In genomic region chr2:51998890-51999289, GRCh38 we compare ENCODE assay signal across 28 cellular contexts.
"Had no signal": no experiment of that assay in that cellular context is flagged by ENCODE, and none has a peak within 500 bp of the region (broad histone marks: within the 10 kb centered on the region; RNA-seq: fewer than 3 reads in every experiment).

No MANE protein-coding gene starts in this region.

- DNase-seq: stimulated activated CD4-positive, alpha-beta T cell treated with anti-CD3 and anti-CD28 coated beads, Interleukin-2, amount 100 ng/mL, for 48 hours; stimulated activated CD4-positive, alpha-beta T cell treated with anti-CD3 and anti-CD28 coated beads, Interleukin-4, amount 100 ng/mL, for 1 hour; stimulated activated CD4-positive, alpha-beta T cell treated with anti-CD3 and anti-CD28 coated beads, Interleukin-4, amount 100 ng/mL, for 24 hours; stimulated activated CD4-positive, alpha-beta T cell treated with anti-CD3 and anti-CD28 coated beads, Interleukin-4, amount 100 ng/mL, for 4 hours; stimulated activated CD8-positive, alpha-beta memory T cell treated with anti-CD3 and anti-CD28 coated beads, Interleukin-4, amount 100 ng/mL, for 48 hours; stimulated activated naive B cell treated with anti-CD40 and anti-IgM and Interleukin-4, amounts not matched to agents 10 μg/mL and 1 μg/mL and 100 μg/mL, for 72 hours; stimulated activated naive CD4-positive, alpha-beta T cell; stimulated activated naive CD4-positive, alpha-beta T cell treated with Interleukin-2 at 50 U/mL for 16 hours; stimulated activated naive CD8-positive, alpha-beta T cell treated with anti-CD3 and anti-CD28 coated beads, Interleukin-15, amount 100 ng/mL, for 72 hours; stimulated activated naive CD8-positive, alpha-beta T cell treated with anti-CD3 and anti-CD28 coated beads, Interleukin-15, Interleukin-2, amounts not matched to agents 100 U/mL and 50 U/mL, for 24 hours; stomach; substantia nigra; testis; thyroid gland; tibial artery; transverse colon; trophoblast cell; upper lobe of left lung; upper lobe of right lung; uterus had no signal

- H3K4me1 ChIP-seq: stomach, suprapubic skin, testis, thyroid gland, tibial artery, tibial nerve, transverse colon, upper lobe of left lung, upper lobe of right lung, uterus, vagina had no signal

- H3K27ac ChIP-seq: stomach, suprapubic skin, testis, thoracic aorta, thyroid gland, tibial artery, tibial nerve, transverse colon, upper lobe of left lung, upper lobe of right lung, uterus, vagina had no signal

- H3K27ac Mint-ChIP-seq: stimulated activated effector memory CD8-positive, alpha-beta T cell treated with anti-CD3 and anti-CD28 coated beads, Interleukin-12 subunit alpha, Interleukin-12 subunit beta, amount 100 ng/mL, for 72 hours; stimulated activated memory B cell treated with anti-CD40 and anti-IgM and Interleukin-4, amounts not matched to agents 10 μg/mL and 1 μg/mL and 100 μg/mL, for 72 hours; stimulated activated naive B cell treated with anti-CD40 and anti-IgM and Interleukin-4, amounts not matched to agents 10 μg/mL and 1 μg/mL and 100 μg/mL, for 72 hours; stimulated activated naive CD8-positive, alpha-beta T cell treated with anti-CD3 and anti-CD28 coated beads, Interleukin-15, amount 100 ng/mL, for 72 hours; stimulated activated naive CD8-positive, alpha-beta T cell treated with anti-CD3 and anti-CD28 coated beads, Interleukin-15, Interleukin-2, amounts not matched to agents 100 ng/mL and 50 ng/mL, for 24 hours; type B pancreatic cell had no signal

- H3K9me3 ChIP-seq: suprapubic skin, testis, thoracic aorta, thyroid gland, tibial artery, tibial nerve, transverse colon, upper lobe of left lung, upper lobe of right lung, uterus, vagina had no signal

- H3K36me3 ChIP-seq: stomach, suprapubic skin, thoracic aorta, thyroid gland, tibial artery, tibial nerve, transverse colon, upper lobe of left lung, upper lobe of right lung, uterus, vagina had no signal

- H3K4me3 Mint-ChIP-seq: stimulated activated effector memory CD8-positive, alpha-beta T cell treated with anti-CD3 and anti-CD28 coated beads, Interleukin-12 subunit alpha, Interleukin-12 subunit beta, amount 100 ng/mL, for 72 hours; stimulated activated memory B cell treated with anti-CD40 and anti-IgM and Interleukin-4, amounts not matched to agents 10 μg/mL and 1 μg/mL and 100 μg/mL, for 72 hours; stimulated activated naive B cell treated with anti-CD40 and anti-IgM and Interleukin-4, amounts not matched to agents 10 μg/mL and 1 μg/mL and 100 μg/mL, for 72 hours; stimulated activated naive CD8-positive, alpha-beta T cell treated with anti-CD3 and anti-CD28 coated beads, Interleukin-15, amount 100 ng/mL, for 72 hours; stimulated activated naive CD8-positive, alpha-beta T cell treated with anti-CD3 and anti-CD28 coated beads, Interleukin-15, Interleukin-2, amounts not matched to agents 100 ng/mL and 50 ng/mL, for 24 hours; type B pancreatic cell had no signal

- ATAC-seq: stimulated activated effector memory CD8-positive, alpha-beta T cell treated with anti-CD3 and anti-CD28 coated beads, Interleukin-12 subunit alpha, Interleukin-12 subunit beta, amount 100 ng/mL, for 72 hours; stimulated activated memory B cell treated with anti-CD40 and anti-IgM and Interleukin-4, amounts not matched to agents 10 μg/mL and 1 μg/mL and 100 μg/mL, for 72 hours; stimulated activated naive B cell treated with anti-CD40 and anti-IgM and Interleukin-4, amounts not matched to agents 10 μg/mL and 1 μg/mL and 100 μg/mL, for 72 hours; stimulated activated naive CD8-positive, alpha-beta T cell treated with anti-CD3 and anti-CD28 coated beads, Interleukin-15, amount 100 ng/mL, for 72 hours; stimulated activated naive CD8-positive, alpha-beta T cell treated with anti-CD3 and anti-CD28 coated beads, Interleukin-15, Interleukin-2, amounts not matched to agents 100 U/mL and 50 U/mL, for 24 hours; upper lobe of right lung had no signal

- H3K9me3 Mint-ChIP-seq: type B pancreatic cell had no signal

- H3K27me3 Mint-ChIP-seq: stimulated activated memory B cell treated with anti-CD40 and anti-IgM and Interleukin-4, amounts not matched to agents 10 μg/mL and 1 μg/mL and 100 μg/mL, for 72 hours; stimulated activated naive B cell treated with anti-CD40 and anti-IgM and Interleukin-4, amounts not matched to agents 10 μg/mL and 1 μg/mL and 100 μg/mL, for 72 hours; stimulated activated naive CD8-positive, alpha-beta T cell treated with anti-CD3 and anti-CD28 coated beads, Interleukin-15, amount 100 ng/mL, for 72 hours; stimulated activated naive CD8-positive, alpha-beta T cell treated with anti-CD3 and anti-CD28 coated beads, Interleukin-15, Interleukin-2, amounts not matched to agents 100 ng/mL and 50 ng/mL, for 24 hours; type B pancreatic cell had no signal

- H3K4me1 Mint-ChIP-seq: stimulated activated effector memory CD8-positive, alpha-beta T cell treated with anti-CD3 and anti-CD28 coated beads, Interleukin-12 subunit alpha, Interleukin-12 subunit beta, amount 100 ng/mL, for 72 hours; stimulated activated memory B cell treated with anti-CD40 and anti-IgM and Interleukin-4, amounts not matched to agents 10 μg/mL and 1 μg/mL and 100 μg/mL, for 72 hours; stimulated activated naive B cell treated with anti-CD40 and anti-IgM and Interleukin-4, amounts not matched to agents 10 μg/mL and 1 μg/mL and 100 μg/mL, for 72 hours; stimulated activated naive CD8-positive, alpha-beta T cell treated with anti-CD3 and anti-CD28 coated beads, Interleukin-15, amount 100 ng/mL, for 72 hours had no signal

- H3K27me3 ChIP-seq: stomach, suprapubic skin, testis, thyroid gland, tibial artery, tibial nerve, transverse colon, upper lobe of left lung, upper lobe of right lung, uterus, vagina had no signal

- H3K36me3 Mint-ChIP-seq: stimulated activated effector memory CD8-positive, alpha-beta T cell treated with anti-CD3 and anti-CD28 coated beads, Interleukin-12 subunit alpha, Interleukin-12 subunit beta, amount 100 ng/mL, for 72 hours; stimulated activated memory B cell treated with anti-CD40 and anti-IgM and Interleukin-4, amounts not matched to agents 10 μg/mL and 1 μg/mL and 100 μg/mL, for 72 hours; stimulated activated naive B cell treated with anti-CD40 and anti-IgM and Interleukin-4, amounts not matched to agents 10 μg/mL and 1 μg/mL and 100 μg/mL, for 72 hours; type B pancreatic cell had no signal

- H3K4me3 ChIP-seq: stomach, suprapubic skin, testis, thoracic aorta, thyroid gland, tibial artery, tibial nerve, transverse colon, upper lobe of left lung, upper lobe of right lung, uterus, vagina had no signal
